7 cellular contexts compared by ENCODE assay signal in the genomic region with DNA sequence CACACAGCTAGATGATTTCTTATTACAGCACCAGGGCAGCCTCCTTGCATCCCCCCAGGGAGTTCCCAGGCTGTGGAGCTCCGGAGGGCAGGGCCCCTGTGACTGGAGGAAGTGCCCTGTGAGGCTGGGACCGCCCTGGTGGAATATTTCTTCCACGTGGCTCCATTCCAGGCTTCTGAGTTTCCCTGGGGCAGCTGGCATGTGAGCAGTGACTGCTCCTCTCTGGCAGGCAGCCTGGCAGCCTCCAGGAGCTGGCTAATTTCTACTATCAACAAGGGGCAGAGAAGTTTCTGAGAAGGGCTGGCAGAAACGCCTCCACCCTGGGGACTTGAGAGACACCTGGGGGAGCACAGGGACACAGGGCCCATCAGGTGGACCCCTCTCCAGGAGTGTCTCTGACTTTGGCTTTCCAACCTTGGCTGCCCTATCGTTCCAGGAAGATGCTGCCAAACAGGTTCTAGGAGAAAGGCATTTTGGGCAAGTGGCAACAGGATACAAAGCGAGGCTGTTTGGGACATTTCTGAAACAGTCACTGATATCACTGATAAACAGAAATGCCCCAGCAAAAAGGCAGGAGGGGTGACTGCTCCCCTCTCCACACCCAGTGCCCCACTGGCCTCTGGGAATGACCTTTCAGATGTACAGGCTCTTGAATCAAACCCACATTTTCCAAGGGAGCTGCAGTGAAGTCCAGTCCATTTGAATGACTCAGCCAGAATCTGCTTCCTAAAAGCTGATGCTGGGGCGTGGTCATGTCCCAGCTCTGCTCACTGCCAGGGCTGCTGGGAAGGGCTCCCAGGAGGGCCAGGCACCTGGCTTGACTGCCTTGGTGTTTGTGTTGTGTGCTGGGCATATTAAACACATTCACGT.
DNase-seq lines count a peak whose midpoint lies in the region; ATAC-seq and TF ChIP-seq lines count a peak whose summit lies in the region.

No MANE protein-coding gene starts in this region.

- no peak for TF ChIP-seq CTCF in retinal pigment epithelial cell (conservative IDR thresholded peaks at IDR 0.05; ENCODE audit: low read depth, low read length)

- H3K4me3 ChIP-seq in retinal pigment epithelial cell (ENCODE audit: low read length) = no peak overlapping the region

- no peak for ATAC-seq in GM18870 (IDR thresholded peaks at IDR 0.05; ENCODE audit: unreplicated experiment)

- DNase-seq in HPDE6-E6E7 (ENCODE audit: extremely low spot score) (peak; percentile 88), SW480 (ENCODE audit: low spot score) (peak; percentile 91), glomerular visceral epithelial cell (ENCODE audit: extremely low spot score) (peak; percentile 98), retinal pigment epithelial cell (ENCODE audit: low read depth) (peak; percentile 97), GDM1 (lab: John Stamatoyannopoulos, UW) (no peak), OCI-M2 (lab: John Stamatoyannopoulos, UW; ENCODE audit: unreplicated experiment) (no peak)

Comparison
In these comparisons a context has a peak if more than half of its experiments do, and no peak if none do; other contexts are left out.
1. DNase-seq: peak in HPDE6-E6E7 (single experiment), SW480 (single experiment), glomerular visceral epithelial cell (single experiment) and retinal pigment epithelial cell (single experiment); none in GDM1 (single experiment) and OCI-M2 (single experiment).